In genomic region chr5:132473019-132473531, GRCh38 we compare ENCODE assay signal across 8 cellular contexts. TPM values are rescaled to one million over a fixed set of nuclear protein-coding genes. Genes with fewer than 3 reads are reported as not detected.
DNase-seq lines count a peak whose midpoint lies in the region; ATAC-seq and TF ChIP-seq lines count a peak whose summit lies in the region.

No MANE protein-coding gene starts in this region.

- H3K27me3 ChIP-seq in upper lobe of right lung (no peaks in the 10 kb centered on the region), hepatocyte (no peaks in the 10 kb centered on the region)

- H3K4me1 ChIP-seq in upper lobe of right lung (peaks cover 25% of the 10 kb centered on the region), hepatocyte (ENCODE audit: insufficient read depth) (peaks cover 67% of the 10 kb centered on the region)

- H3K4me1 Mint-ChIP-seq in T-cell = peaks cover 85 to 93% (median 90%) of the 10 kb centered on the region in 3 donors

- H3K9me3 Mint-ChIP-seq in T-cell = no peaks in the 10 kb centered on the region

- peaks cover 9% of the 10 kb centered on the region for H3K36me3 Mint-ChIP-seq in T-cell

- H3K4me3 ChIP-seq in GM12865 (ENCODE audit: low read depth, low read length) (no peak overlapping the region), upper lobe of right lung (no peak overlapping the region), hepatocyte (no peak overlapping the region)

- no peaks in the 10 kb centered on the region for H3K9me2 ChIP-seq in hepatocyte (replicated peaks; ENCODE audit: insufficient read depth)

- in situ Hi-C loops in KBM-7 (cut with MboI; ENCODE audit: low pct_unique_long_range_greater_than_20kb, low sequenced_read_pairs) = no loop called here

- ATAC-seq in HG02571 (IDR thresholded peaks at IDR 0.05; ENCODE audit: unreplicated experiment) = peak; percentile 58
- peak; percentile 68 to 91 (median 86) for ATAC-seq in T-cell (replicated peaks in 1 of 4)
- ATAC-seq in upper lobe of right lung = peak; percentile 58

- intact Hi-C loops in upper lobe of right lung (cut with DNase I) = no loop called here

- H3K9me3 ChIP-seq in upper lobe of right lung = no peaks in the 10 kb centered on the region
- H3K9me3 ChIP-seq in hepatocyte (ENCODE audit: low read depth) = no peaks in the 10 kb centered on the region

- H4K20me1 ChIP-seq in hepatocyte (ENCODE audit: insufficient read depth, poor library complexity, severe bottlenecking) = no peaks in the 10 kb centered on the region

- H3K27ac ChIP-seq in upper lobe of right lung = peak overlapping the region; percentile 60
- no peak overlapping the region for H3K27ac ChIP-seq in hepatocyte

- TF ChIP-seq CTCF in GM12865 (IDR thresholded peaks at IDR 0.05; ENCODE audit: insufficient read depth, low read depth, low read length, missing control alignments) (no peak), upper lobe of right lung (IDR thresholded peaks at IDR 0.05) (no peak), hepatocyte (IDR thresholded peaks at IDR 0.05; ENCODE audit: poor library complexity) (no peak)

- CTCF ChIA-PET in T-cell (lab: Charles Lee) = interaction anchor here (0.6 to 2.9 kb wide), 10 partner anchors 15 to 1691 kb away, joined by 3 to 10 read pairs (median 4); no protein-coding TSS in a partner anchor

- no peak overlapping the region for H2AFZ ChIP-seq in hepatocyte

- H3K4me3 Mint-ChIP-seq in T-cell = peak overlapping the region; percentile 41 to 46 (median 43)

- H3K27me3 Mint-ChIP-seq in T-cell = no peaks in the 10 kb centered on the region

- H3K36me3 ChIP-seq in upper lobe of right lung (peaks cover 5% of the 10 kb centered on the region), hepatocyte (replicated peaks; ENCODE audit: insufficient read depth, low read depth) (no peaks in the 10 kb centered on the region)

- WGBS in hepatocyte (ENCODE audit: low lambda C conversion rate, missing lambda C conversion rate) = 93% methylated on average over 8 of the region's 8 CpGs

- H3K27ac Mint-ChIP-seq in T-cell = peak overlapping the region; percentile 93 to 97

- H3K79me2 ChIP-seq in hepatocyte = no peaks in the 10 kb centered on the region

- no peak overlapping the region for H3K4me2 ChIP-seq in hepatocyte

- DNase-seq in GM12865 (ENCODE audit: low read depth) (peak; percentile 93), T-cell (peak; percentile 55 to 94 (median 89)), upper lobe of right lung (peak; percentile 69), KBM-7 (no peak), hepatocyte (ENCODE audit: low spot score) (no peak), hepatic stellate cell (ENCODE audit: low spot score) (no peak)
- DNase-seq in effector CD8-positive, alpha-beta T cell (lab: John Stamatoyannopoulos, UW) = peak; percentile 64

- POLR2A ChIA-PET in T-cell (lab: Charles Lee) = interaction anchor here (0.5 to 5.0 kb wide), 11 partner anchors 8 to 78 kb away, joined by 3 to 75 read pairs (median 8); partner anchors contain the start of gene IRF1 (in 2 of the 2)

RNA-seq across cellular contexts. Expression of gene IRF1, which starts 17.5 kb away (rescaled TPM):
- total RNA-seq in T-cell (100 to 1,000 TPM; 167 to 859 (median 252) TPM), upper lobe of right lung (59.5 TPM), hepatocyte (25.6 and 30.9 TPM in 2 replicates)
- polyA plus RNA-seq in hepatocyte = 35.8 and 44.8 TPM in 2 replicates

Comparison
In these comparisons a context has a peak if more than half of its experiments do, and no peak if none do; other contexts are left out.
1. DNase-seq: peak in GM12865 (single experiment), T-cell (34 of 34), effector CD8-positive, alpha-beta T cell (single experiment) and upper lobe of right lung (single experiment); none in KBM-7 (single experiment), hepatocyte (single experiment) and hepatic stellate cell (single experiment).
2. Peak in every context shown above with its lines, with median percentiles within 50 percentile points of each other: ATAC-seq.